In genomic region chr15:25224396-25224795, GRCh38 we compare ENCODE assay signal across 11 cellular contexts.
"Had no signal": no experiment of that assay in that cellular context is flagged by ENCODE, and none has a peak within 500 bp of the region (broad histone marks: within the 10 kb centered on the region; RNA-seq: fewer than 3 reads in every experiment).

No MANE protein-coding gene starts in this region.

- H3K4me3 ChIP-seq: GM23248, GM23338, HAP-1 had no signal

- H3K4me2 ChIP-seq: GM23338 had no signal

- DNase-seq: GM23248, GOT3, H7, H9, HCEC 1CT, HFFc6 had no signal

- H3K36me3 ChIP-seq: HAP-1 had no signal

- H3K9me3 ChIP-seq: HAP-1 had no signal

- H3K4me1 ChIP-seq: HAP-1 had no signal

- H2AFZ ChIP-seq: GM23248, GM23338 had no signal

- ATAC-seq: GM23338, HCT116 had no signal

- H3K27ac ChIP-seq: GM23248 had no signal

- H3K9ac ChIP-seq: GM23248 had no signal

- FAIRE-seq: H1, H54 had no signal
